10 cellular contexts compared by ENCODE assay signal in genomic region chr2:27854224-27854623, GRCh38.
"Had no signal": no experiment of that assay in that cellular context is flagged by ENCODE, and none has a peak within 500 bp of the region (broad histone marks: within the 10 kb centered on the region; RNA-seq: fewer than 3 reads in every experiment).

No MANE protein-coding gene starts in this region.

- H3K4me3 Mint-ChIP-seq: activated naive CD8-positive, alpha-beta T cell; effector memory CD8-positive, alpha-beta T cell; type B pancreatic cell had no signal

- H3K9me3 Mint-ChIP-seq: effector memory CD8-positive, alpha-beta T cell had no signal

- H3K36me3 ChIP-seq: WERI-Rb-1 had no signal

- DNase-seq: activated CD4-positive, alpha-beta T cell treated with anti-CD3 and anti-CD28 coated beads for 1 hour; activated gamma-delta T cell treated with Interleukin-2 at 50 U/mL for 16 hours; effector memory CD8-positive, alpha-beta T cell; occipital lobe; stimulated activated naive CD8-positive, alpha-beta T cell treated with anti-CD3 and anti-CD28 coated beads, Interleukin-15, Interleukin-2, amounts not matched to agents 100 U/mL and 50 U/mL, for 24 hours; T-helper 2 cell; WERI-Rb-1 had no signal

- H3K27ac Mint-ChIP-seq: activated naive CD8-positive, alpha-beta T cell; effector memory CD8-positive, alpha-beta T cell; type B pancreatic cell had no signal

- ATAC-seq: effector memory CD8-positive, alpha-beta T cell; stimulated activated naive CD8-positive, alpha-beta T cell treated with anti-CD3 and anti-CD28 coated beads, Interleukin-15, Interleukin-2, amounts not matched to agents 100 U/mL and 50 U/mL, for 24 hours had no signal

- H3K4me3 ChIP-seq: lung had no signal

- H3K27me3 Mint-ChIP-seq: activated naive CD8-positive, alpha-beta T cell; effector memory CD8-positive, alpha-beta T cell; type B pancreatic cell had no signal

- H3K27ac ChIP-seq: WERI-Rb-1 had no signal
